Comparison of ENCODE assay signal across 8 cellular contexts in the genomic region with DNA sequence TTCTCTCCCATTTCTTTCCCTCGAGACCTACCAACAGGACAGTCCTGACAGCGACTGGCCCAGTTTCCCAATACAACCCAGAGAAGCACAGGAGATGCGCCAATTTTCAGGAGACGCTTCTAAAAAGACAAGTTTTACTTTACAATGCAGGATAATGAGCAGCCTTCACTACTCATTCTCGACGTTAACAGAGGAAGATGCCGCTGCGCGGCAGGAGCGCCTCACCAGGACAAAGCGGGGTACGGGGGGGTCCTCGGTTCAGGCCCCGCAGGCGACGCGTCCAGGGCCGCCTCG. TPM values are rescaled to one million over a fixed set of nuclear protein-coding genes. Genes with fewer than 3 reads are reported as not detected.
DNase-seq lines count a peak whose midpoint lies in the region; ATAC-seq and TF ChIP-seq lines count a peak whose summit lies in the region.

No MANE protein-coding gene starts in this region.

- H3K27ac Mint-ChIP-seq in activated CD4-positive, alpha-beta T cell treated with anti-CD3 and anti-CD28 coated beads, Interleukin-2, amount 10 ng/mL, durations not matched to agents 7 days and 5 days, result peak overlapping the region; percentile 87

- no peaks in the 10 kb centered on the region for H3K36me3 ChIP-seq in neural cell (ENCODE audit: insufficient read depth, low read length)

- H3K36me3 Mint-ChIP-seq in activated CD4-positive, alpha-beta T cell treated with anti-CD3 and anti-CD28 coated beads, Interleukin-2, amount 10 ng/mL, durations not matched to agents 7 days and 5 days (ENCODE audit: low read depth), result peaks cover 3% of the 10 kb centered on the region

- peak; percentile 17 for TF ChIP-seq CTCF in neural cell (IDR thresholded peaks at IDR 0.05; ENCODE audit: poor library complexity, severe bottlenecking)

- no peaks in the 10 kb centered on the region for H4K20me1 ChIP-seq in neural cell (ENCODE audit: insufficient read depth)

- H3K79me2 ChIP-seq in neural cell (replicated peaks; ENCODE audit: insufficient read depth, low read length), result peaks cover 10% of the 10 kb centered on the region

- DNase-seq in activated CD4-positive, alpha-beta T cell treated with anti-CD3 and anti-CD28 coated beads, Interleukin-2, amount 10 ng/mL, durations not matched to agents 7 days and 5 days, result peak; percentile 26
- no peak for DNase-seq in activated CD4-positive, alpha-beta T cell treated with anti-CD3 and anti-CD28 coated beads, Interleukin-2, amount 50 U/mL, for 48 hours
- DNase-seq in RKO (ENCODE audit: low spot score) (peak; percentile 26), epithelial cell of prostate (ENCODE audit: low read depth, low spot score) (no peak), erythroblast (lab: John Stamatoyannopoulos, UW) (no peak), MV-4-11 (lab: John Stamatoyannopoulos, UW) (no peak)

- no peaks in the 10 kb centered on the region for H3K27me3 ChIP-seq in neural cell (ENCODE audit: insufficient read depth, low read depth, low read length)

- peak overlapping the region; percentile 76 for H3K9ac ChIP-seq in neural cell (ENCODE audit: low read length)

- no peaks in the 10 kb centered on the region for H3F3A ChIP-seq in neural cell (ENCODE audit: insufficient read depth, low read length, poor library complexity, severe bottlenecking)

- POLR2A ChIA-PET in activated CD4-positive, alpha-beta T cell treated with anti-CD3 and anti-CD28 coated beads, Interleukin-2, amount 10 ng/mL, durations not matched to agents 7 days and 5 days (lab: Charles Lee), result no interaction called here

- TF ChIP-seq RAD21 in neural cell (conservative IDR thresholded peaks at IDR 0.05), result peak; percentile 27

- peaks cover 19% of the 10 kb centered on the region for H3K4me1 Mint-ChIP-seq in activated CD4-positive, alpha-beta T cell treated with anti-CD3 and anti-CD28 coated beads, Interleukin-2, amount 10 ng/mL, durations not matched to agents 7 days and 5 days

- H3K9me2 ChIP-seq in neural cell (ENCODE audit: insufficient read depth, low read length), result no peaks in the 10 kb centered on the region

- H3K27me3 Mint-ChIP-seq in activated CD4-positive, alpha-beta T cell treated with anti-CD3 and anti-CD28 coated beads, Interleukin-2, amount 10 ng/mL, durations not matched to agents 7 days and 5 days, result no peaks in the 10 kb centered on the region

- H2AFZ ChIP-seq in neural cell (ENCODE audit: low read depth, low read length), result no peak overlapping the region

- peak overlapping the region; percentile 41 for H3K4me2 ChIP-seq in neural cell (ENCODE audit: low read length)

- peak overlapping the region; percentile 87 for H3K4me3 Mint-ChIP-seq in activated CD4-positive, alpha-beta T cell treated with anti-CD3 and anti-CD28 coated beads, Interleukin-2, amount 10 ng/mL, durations not matched to agents 7 days and 5 days

- CTCF ChIA-PET in activated CD4-positive, alpha-beta T cell treated with anti-CD3 and anti-CD28 coated beads, Interleukin-2, amount 10 ng/mL, durations not matched to agents 7 days and 5 days (lab: Charles Lee), result no interaction called here

- TF ChIP-seq EP300 in neural cell (conservative IDR thresholded peaks at IDR 0.05; ENCODE audit: poor library complexity, severe bottlenecking), result no peak

- TF ChIP-seq POLR2A in erythroblast (IDR thresholded peaks at IDR 0.05; ENCODE audit: low read length), result no peak

- H3K4me3 ChIP-seq in neural cell (ENCODE audit: low read length), result peak overlapping the region; percentile 85

- H3K27ac ChIP-seq in epithelial cell of prostate (peak overlapping the region; percentile 42), neural cell (ENCODE audit: low read length) (peak overlapping the region; percentile 67)

- H3K9me3 ChIP-seq in neural cell (ENCODE audit: low read length), result no peaks in the 10 kb centered on the region

- peak; percentile 23 for ATAC-seq in HG02610 (IDR thresholded peaks at IDR 0.05; ENCODE audit: unreplicated experiment)

- H3K9me3 Mint-ChIP-seq in activated CD4-positive, alpha-beta T cell treated with anti-CD3 and anti-CD28 coated beads, Interleukin-2, amount 10 ng/mL, durations not matched to agents 7 days and 5 days, result no peaks in the 10 kb centered on the region

TF ChIP-seq in neural cell, 6 proteins besides CTCF, POLR2A, EP300 and RAD21:
- TF ChIP-seq SMC3 (conservative IDR thresholded peaks at IDR 0.05; ENCODE audit: poor library complexity), result no peak
- no peak for TF ChIP-seq MXI1 (conservative IDR thresholded peaks at IDR 0.05; ENCODE audit: poor library complexity, severe bottlenecking)
- TF ChIP-seq, protein P1, sequence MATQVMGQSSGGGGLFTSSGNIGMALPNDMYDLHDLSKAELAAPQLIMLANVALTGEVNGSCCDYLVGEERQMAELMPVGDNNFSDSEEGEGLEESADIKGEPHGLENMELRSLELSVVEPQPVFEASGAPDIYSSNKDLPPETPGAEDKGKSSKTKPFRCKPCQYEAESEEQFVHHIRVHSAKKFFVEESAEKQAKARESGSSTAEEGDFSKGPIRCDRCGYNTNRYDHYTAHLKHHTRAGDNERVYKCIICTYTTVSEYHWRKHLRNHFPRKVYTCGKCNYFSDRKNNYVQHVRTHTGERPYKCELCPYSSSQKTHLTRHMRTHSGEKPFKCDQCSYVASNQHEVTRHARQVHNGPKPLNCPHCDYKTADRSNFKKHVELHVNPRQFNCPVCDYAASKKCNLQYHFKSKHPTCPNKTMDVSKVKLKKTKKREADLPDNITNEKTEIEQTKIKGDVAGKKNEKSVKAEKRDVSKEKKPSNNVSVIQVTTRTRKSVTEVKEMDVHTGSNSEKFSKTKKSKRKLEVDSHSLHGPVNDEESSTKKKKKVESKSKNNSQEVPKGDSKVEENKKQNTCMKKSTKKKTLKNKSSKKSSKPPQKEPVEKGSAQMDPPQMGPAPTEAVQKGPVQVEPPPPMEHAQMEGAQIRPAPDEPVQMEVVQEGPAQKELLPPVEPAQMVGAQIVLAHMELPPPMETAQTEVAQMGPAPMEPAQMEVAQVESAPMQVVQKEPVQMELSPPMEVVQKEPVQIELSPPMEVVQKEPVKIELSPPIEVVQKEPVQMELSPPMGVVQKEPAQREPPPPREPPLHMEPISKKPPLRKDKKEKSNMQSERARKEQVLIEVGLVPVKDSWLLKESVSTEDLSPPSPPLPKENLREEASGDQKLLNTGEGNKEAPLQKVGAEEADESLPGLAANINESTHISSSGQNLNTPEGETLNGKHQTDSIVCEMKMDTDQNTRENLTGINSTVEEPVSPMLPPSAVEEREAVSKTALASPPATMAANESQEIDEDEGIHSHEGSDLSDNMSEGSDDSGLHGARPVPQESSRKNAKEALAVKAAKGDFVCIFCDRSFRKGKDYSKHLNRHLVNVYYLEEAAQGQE (IDR thresholded peaks at IDR 0.05; ENCODE audit: borderline replicate concordance), result no peak
- no peak for TF ChIP-seq EZH2 (IDR thresholded peaks at IDR 0.05; ENCODE audit: borderline replicate concordance, insufficient read depth, low read length, poor library complexity, severe bottlenecking)
- no peak for TF ChIP-seq TAF1 (IDR thresholded peaks at IDR 0.05; ENCODE audit: low read depth)
- TF ChIP-seq POLR2AphosphoS5 (IDR thresholded peaks at IDR 0.05), result no peak

RNA-seq across cellular contexts. Expression of a gene that starts 0.7 kb away (rescaled TPM):
- 1 to 10 TPM; 6.8 to 7.3 TPM for total RNA-seq in activated CD4-positive, alpha-beta T cell treated with anti-CD3 and anti-CD28 coated beads, Interleukin-2, amount 10 ng/mL, durations not matched to agents 7 days and 5 days
- 34.6 and 148 TPM in 2 replicates for polyA plus RNA-seq in neural cell
- polyA minus RNA-seq in neural cell, result 43.6 and 54.3 TPM in 2 replicates

Comparison
In these comparisons a context has a peak if more than half of its experiments do, and no peak if none do; other contexts are left out.
1. DNase-seq: peak in activated CD4-positive, alpha-beta T cell treated with anti-CD3 and anti-CD28 coated beads, Interleukin-2, amount 10 ng/mL, durations not matched to agents 7 days and 5 days (single experiment) and RKO (single experiment); none in activated CD4-positive, alpha-beta T cell treated with anti-CD3 and anti-CD28 coated beads, Interleukin-2, amount 50 U/mL, for 48 hours (0 of 2), epithelial cell of prostate (single experiment), erythroblast (0 of 2) and MV-4-11 (single experiment).